Comparison of ENCODE assay signal across 9 cellular contexts in genomic region chr5:112957970-112958773, GRCh38. TPM values are rescaled to one million over a fixed set of nuclear protein-coding genes. Genes with fewer than 3 reads are reported as not detected.
DNase-seq lines count a peak whose midpoint lies in the region; ATAC-seq and TF ChIP-seq lines count a peak whose summit lies in the region.
"Had no signal": no experiment of that assay in that cellular context is flagged by ENCODE, and none has a peak within 500 bp of the region (broad histone marks: within the 10 kb centered on the region; RNA-seq: fewer than 3 reads in every experiment).

No MANE protein-coding gene starts in this region.

- H3K4me3 ChIP-seq in BJ (ENCODE audit: low read depth, low read length) (no peak overlapping the region), PC-9 (no peak overlapping the region), psoas muscle (peak overlapping the region; percentile 19), Caco-2 (ENCODE audit: low read depth, low read length) (no peak overlapping the region)

- H3K36me3 Mint-ChIP-seq in Caco-2 (ENCODE audit: insufficient read depth, unreplicated experiment): no peaks in the 10 kb centered on the region

- peak overlapping the region; percentile 63 for H3K27ac ChIP-seq in PC-9
- peak overlapping the region; percentile 62 for H3K27ac ChIP-seq in psoas muscle
- H3K27ac ChIP-seq: KMS-11 had no signal

- CTCF ChIA-PET in BJ (lab: Yijun Ruan, JAX): interaction anchor here (0.7 kb wide), 1 partner anchor 12 kb away, joined by 4 read pairs; no protein-coding TSS in a partner anchor
- CTCF ChIA-PET in PC-9 (lab: Charles Lee): no interaction called here
- CTCF ChIA-PET in Caco-2 (lab: Charles Lee): no interaction called here

- H3K4me2 ChIP-seq in PC-9: peak overlapping the region; percentile 50
- H3K4me2 ChIP-seq: KMS-11 had no signal

- whole genome bisulfite sequencing in psoas muscle, 3 donors: 18 to 29% (median 19%) methylated on average over 4 of the region's 4 CpGs

- no peak overlapping the region for H3K4me3 Mint-ChIP-seq in Caco-2 (ENCODE audit: unreplicated experiment)

- H3K79me2 ChIP-seq in PC-9 (ENCODE audit: low read depth): no peaks in the 10 kb centered on the region

- H3K9me3 ChIP-seq in PC-9 (ENCODE audit: insufficient read depth, low read depth) (no peaks in the 10 kb centered on the region), psoas muscle (no peaks in the 10 kb centered on the region), Caco-2 (peaks cover 7% of the 10 kb centered on the region; the same call in 1 of the 2 replicates)

- peaks cover 24% of the 10 kb centered on the region for H3F3A ChIP-seq in PC-9 (ENCODE audit: insufficient read depth, low read depth)

- H3K9me3 Mint-ChIP-seq in Caco-2 (ENCODE audit: unreplicated experiment): peaks cover 9% of the 10 kb centered on the region

- no peaks in the 10 kb centered on the region for H3K27me3 Mint-ChIP-seq in Caco-2 (ENCODE audit: insufficient read depth, unreplicated experiment)

- no TSS peak for BruUV-seq in PC-9 (replicated peaks; lab: Mats Ljungman, UMichigan)
- BruUV-seq in Caco-2 (replicated peaks; lab: Mats Ljungman, UMichigan): no TSS peak

- H3K36me3 ChIP-seq in BJ (ENCODE audit: control insufficient read depth, insufficient read depth, low read length): no peaks in the 10 kb centered on the region
- no peaks in the 10 kb centered on the region for H3K36me3 ChIP-seq in PC-9 (ENCODE audit: low read depth)
- no peaks in the 10 kb centered on the region for H3K36me3 ChIP-seq in psoas muscle (ENCODE audit: insufficient read depth in 1 of 2, low read depth in 1 of 2)
- no peaks in the 10 kb centered on the region for H3K36me3 ChIP-seq in Caco-2 (ENCODE audit: control insufficient read depth, insufficient read depth, low read length)

- intact Hi-C loops in PC-9 (cut with micrococcal nuclease; ENCODE audit: unreplicated experiment) (loop anchor here (1.0 to 5.0 kb wide), 2 partner anchors 37 to 81 kb away; no protein-coding TSS in a partner anchor), psoas muscle (cut with DNase I) (loop anchor here in 1 of 2 donors (5.0 kb wide), 1 partner anchor 36 kb away; the partner anchor contains the start of gene REEP5), Caco-2 (cut with micrococcal nuclease; ENCODE audit: unreplicated experiment) (no loop called here)

- ATAC-seq in GM19023 (IDR thresholded peaks at IDR 0.05; ENCODE audit: unreplicated experiment) (peak; percentile 77), HG03060 (IDR thresholded peaks at IDR 0.05; ENCODE audit: low read depth, unreplicated experiment) (peak; percentile 92), esophagus mucosa (peak; percentile 95), psoas muscle (peak; percentile 92 to 94 (median 93))

- no peak for TF ChIP-seq CTCF in BJ (IDR thresholded peaks at IDR 0.05; ENCODE audit: insufficient read depth, low read depth, low read length)
- TF ChIP-seq CTCF in PC-9 (conservative IDR thresholded peaks at IDR 0.05): no peak
- TF ChIP-seq CTCF in psoas muscle (IDR thresholded peaks at IDR 0.05): no peak
- TF ChIP-seq CTCF in Caco-2 (IDR thresholded peaks at IDR 0.05; ENCODE audit: insufficient read depth in 1 of 2, low read depth in 1 of 2, low read length in 1 of 2, severe bottlenecking in 1 of 2, unreplicated experiment in 1 of 2): no peak

- H4K20me1 ChIP-seq in PC-9 (ENCODE audit: insufficient read depth): no peaks in the 10 kb centered on the region

- H3K27me3 ChIP-seq in BJ (ENCODE audit: control insufficient read depth, insufficient read depth, low read length) (peaks cover 2% of the 10 kb centered on the region; the same call in 1 of the 2 replicates), PC-9 (ENCODE audit: insufficient read depth, low read depth) (no peaks in the 10 kb centered on the region), psoas muscle (ENCODE audit: insufficient read depth in 3 of 3, low read length in 2 of 3) (no peaks in the 10 kb centered on the region), Caco-2 (replicated peaks; ENCODE audit: control insufficient read depth, insufficient read depth, low read length) (no peaks in the 10 kb centered on the region)

- H3K4me1 ChIP-seq in PC-9 (replicated peaks; ENCODE audit: insufficient read depth) (peaks cover 44% of the 10 kb centered on the region), psoas muscle (peaks cover 30% of the 10 kb centered on the region), Caco-2 (0 out of 2 replicates have a peak, but pooled peaks cover 4% of the 10 kb centered on the region)

- POLR2A ChIA-PET in BJ (lab: Charles Lee): interaction anchor here (0.6 kb wide), 1 partner anchor 24 kb away, joined by 3 read pairs; no protein-coding TSS in a partner anchor
- POLR2A ChIA-PET in PC-9 (lab: Charles Lee; ENCODE audit: unreplicated experiment): interaction anchor here (0.7 kb wide), 1 partner anchor 28 kb away, joined by 7 read pairs; no protein-coding TSS in a partner anchor
- POLR2A ChIA-PET in Caco-2 (lab: Charles Lee): no interaction called here

- no peak overlapping the region for H3K27ac Mint-ChIP-seq in Caco-2 (ENCODE audit: unreplicated experiment)

- DNase-seq in BJ (ENCODE audit: low read depth): peak; percentile 81
- peak; percentile 66 to 93 for DNase-seq in PC-9
- DNase-seq in psoas muscle: peak; percentile 76 to 90
- DNase-seq in Caco-2: no peak
- no peak for DNase-seq in SHP77 treated with DMSO at 0.1 percent for 48 hours (lab: John Stamatoyannopoulos, UW)

- peaks cover 18% of the 10 kb centered on the region for H3K4me1 Mint-ChIP-seq in Caco-2 (ENCODE audit: low read depth, unreplicated experiment)

- H3K9me2 ChIP-seq in PC-9 (ENCODE audit: insufficient read depth): no peaks in the 10 kb centered on the region

- H2AFZ ChIP-seq in PC-9: no peak overlapping the region

RNA-seq across cellular contexts. Expression of gene DCP2, which starts 18.4 kb away (rescaled TPM):
- 6.4 and 9.9 TPM in 2 replicates for polyA plus RNA-seq in BJ (2011; rRNA removed)
- polyA minus RNA-seq in BJ (2011; rRNA and poly(A)+ RNA removed): 14.1 and 18.0 TPM in 2 replicates
- total RNA-seq in PC-9 (2021): 40.0 and 45.6 TPM in 2 replicates
- total RNA-seq in esophagus mucosa: 19.0 TPM
- total RNA-seq in psoas muscle: 10 to 100 TPM; 20.2 to 41.7 (median 29.9) TPM
- 1 to 10 TPM; 4.0 to 8.7 (median 5.1) TPM for polyA plus RNA-seq in psoas muscle
- 146 and 149 TPM in 2 replicates for total RNA-seq in Caco-2 (2022)

RNA-seq across cellular contexts. Expression of gene REEP5, which starts 36.1 kb away (rescaled TPM):
- polyA plus RNA-seq in BJ (2011; rRNA removed): 278 and 334 TPM in 2 replicates
- polyA minus RNA-seq in BJ (2011; rRNA and poly(A)+ RNA removed): 162 and 190 TPM in 2 replicates
- 45.2 and 53.6 TPM in 2 replicates for total RNA-seq in PC-9 (2021)
- total RNA-seq in esophagus mucosa: 52.0 TPM
- total RNA-seq in psoas muscle: 10 to 100 TPM; 66.1 to 83.6 (median 80.2) TPM
- polyA plus RNA-seq in psoas muscle: 10 to 100 TPM; 35.5 to 76.7 (median 46.7) TPM
- total RNA-seq in Caco-2 (2022): 88.2 and 99.3 TPM in 2 replicates

Comparison
In these comparisons a context has a peak if more than half of its experiments do, and no peak if none do; other contexts are left out.
1. DNase-seq: peak in BJ (single experiment), PC-9 (2 of 2) and psoas muscle (2 of 2); none in Caco-2 (0 of 2) and SHP77 treated with DMSO at 0.1 percent for 48 hours (single experiment).
2. Peak in every context shown above with its lines, with median percentiles within 50 percentile points of each other: ATAC-seq.